11 cellular contexts compared by ENCODE assay signal in the genomic region with DNA sequence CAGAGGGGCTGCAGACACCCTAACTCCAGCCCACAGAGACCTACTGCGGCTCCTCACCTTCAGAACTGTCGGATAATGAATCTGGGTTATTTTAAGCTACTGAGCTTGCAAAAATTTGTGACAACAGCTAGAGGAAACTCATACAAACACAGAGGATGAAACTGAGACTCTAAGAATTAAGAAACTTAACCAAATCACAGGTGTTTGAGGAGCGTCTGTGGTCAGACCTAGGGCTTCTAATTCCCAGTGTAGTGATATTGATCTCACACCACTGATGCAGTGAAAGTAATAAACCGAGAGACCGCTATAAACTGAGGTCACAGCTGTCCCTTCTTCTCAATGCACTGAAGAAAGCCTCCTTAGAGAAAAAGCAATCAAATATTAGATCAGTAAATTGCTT.
A peak's percentile ranks its signal among the peaks of the same experiment; 100 is the strongest.
DNase-seq lines count a peak whose midpoint lies in the region; ATAC-seq lines count a peak whose summit lies in the region.
"Had no signal": no experiment of that assay in that cellular context is flagged by ENCODE, and none has a peak within 500 bp of the region (broad histone marks: within the 10 kb centered on the region; RNA-seq: fewer than 3 reads in every experiment).

No MANE protein-coding gene starts in this region.

- peak; percentile 72 for DNase-seq in RPMI8226
- no peak for DNase-seq in NCI-H2196 (lab: John Stamatoyannopoulos, UW; ENCODE audit: unreplicated experiment)
- DNase-seq in NAMALWA (ENCODE audit: low spot score): no peak
- no peak for DNase-seq in KG1 (lab: John Stamatoyannopoulos, UW)
- no peak for DNase-seq in activated T-cell treated with anti-CD3 and anti-CD28 coated beads, Interleukin-2, amount 50 U/mL, for 48 hours
- DNase-seq: effector memory CD8-positive, alpha-beta T cell; NCI-H1436; T-helper 17 cell had no signal

- ATAC-seq in GM18868 (IDR thresholded peaks at IDR 0.05; ENCODE audit: unreplicated experiment): peak; percentile 91
- peak; percentile 98 for ATAC-seq in GM21515 (IDR thresholded peaks at IDR 0.05; ENCODE audit: unreplicated experiment)
- peak; percentile 91 for ATAC-seq in HG03060 (IDR thresholded peaks at IDR 0.05; ENCODE audit: low read depth, unreplicated experiment)
- ATAC-seq: effector memory CD8-positive, alpha-beta T cell; T-helper 17 cell had no signal
